Comparison of ENCODE assay signal across 21 cellular contexts in the genomic region with DNA sequence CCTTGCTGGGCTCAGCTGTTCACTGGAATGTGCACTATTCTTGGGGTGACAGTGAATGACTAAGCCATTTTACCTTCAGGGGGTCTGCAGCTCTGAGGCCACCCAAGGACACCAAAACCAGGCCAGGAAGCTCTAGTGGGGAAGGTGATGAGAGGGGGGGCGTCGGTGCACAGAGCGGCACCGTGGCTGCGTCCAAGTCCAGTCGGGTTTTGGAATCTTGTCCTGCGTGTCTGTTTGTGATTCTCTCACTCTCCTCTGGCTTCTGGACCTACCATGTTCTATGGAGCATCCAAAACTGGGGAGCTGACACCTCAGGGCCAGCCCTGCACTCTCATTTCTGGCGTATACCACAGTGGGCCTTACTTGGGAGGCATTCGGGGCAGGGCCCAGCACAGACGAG.
"Had no signal": no experiment of that assay in that cellular context is flagged by ENCODE, and none has a peak within 500 bp of the region (broad histone marks: within the 10 kb centered on the region; RNA-seq: fewer than 3 reads in every experiment).

No MANE protein-coding gene starts in this region.

- DNase-seq: activated CD4-positive, alpha-beta T cell treated with anti-CD3 and anti-CD28 coated beads for 1 hour; activated CD4-positive, alpha-beta T cell treated with anti-CD3 and anti-CD28 coated beads, Interleukin-2, amount 50 U/mL, for 1 hour; activated CD8-positive, alpha-beta memory T cell treated with anti-CD3 and anti-CD28 coated beads, Interleukin-2, amount 50 U/mL, for 48 hours; activated naive CD4-positive, alpha-beta T cell; activated T-cell treated with anti-CD3 and anti-CD28 coated beads, Interleukin-2, amount 50 U/mL, for 4 hours; adrenal gland; effector CD8-positive, alpha-beta T cell; foreskin melanocyte; left ventricle myocardium superior; mammary epithelial cell; nephron progenitor cell; retina; stimulated activated CD4-positive, alpha-beta T cell treated with anti-CD3 and anti-CD28 coated beads, Interleukin-2, amount 100 ng/mL, for 48 hours; stimulated activated naive CD4-positive, alpha-beta T cell; T-helper 9 cell; tibial artery had no signal

- H3K4me3 Mint-ChIP-seq: activated naive CD8-positive, alpha-beta T cell; activated T-cell treated with anti-CD3 and anti-CD28 coated beads, Interleukin-2, amount 50 U/mL, for 4 hours; nephron progenitor cell had no signal

- H3K36me3 ChIP-seq: adrenal gland, sigmoid colon, tibial artery had no signal

- ATAC-seq: activated T-cell treated with anti-CD3 and anti-CD28 coated beads, Interleukin-2, amount 50 U/mL, for 4 hours; left ventricle myocardium superior had no signal

- FAIRE-seq: astrocyte, urothelium cell line had no signal

- H3K27me3 Mint-ChIP-seq: activated naive CD8-positive, alpha-beta T cell had no signal

- H3K27ac ChIP-seq: adrenal gland, tibial artery had no signal

- H3K4me3 ChIP-seq: adrenal gland, sigmoid colon, tibial artery had no signal

- H3K9me3 Mint-ChIP-seq: activated T-cell treated with anti-CD3 and anti-CD28 coated beads, Interleukin-2, amount 50 U/mL, for 4 hours; activated T-helper 2 cell treated with anti-CD3 and anti-CD28 coated beads, Interferon-gamma antibody, Interleukin-2, Interleukin-4, amounts not matched to agents 10 μg/mL and 5 μg/mL and 100 μg/mL, durations not matched to agents 14 hours and 24 hours and 36 hours; nephron progenitor cell had no signal

- H3K36me3 Mint-ChIP-seq: activated naive CD8-positive, alpha-beta T cell had no signal

- H3K9me3 ChIP-seq: adrenal gland, sigmoid colon, tibial artery had no signal

- H3K27me3 ChIP-seq: adrenal gland, sigmoid colon, tibial artery had no signal

- H3K4me1 ChIP-seq: adrenal gland had no signal

- H3K27ac Mint-ChIP-seq: activated naive CD8-positive, alpha-beta T cell; activated T-helper 2 cell treated with anti-CD3 and anti-CD28 coated beads, Interferon-gamma antibody, Interleukin-2, Interleukin-4, amounts not matched to agents 10 μg/mL and 5 μg/mL and 100 μg/mL, durations not matched to agents 14 hours and 24 hours and 36 hours; nephron progenitor cell had no signal
